In genomic region chr19:42172261-42172660, GRCh38 we compare ENCODE assay signal across 25 cellular contexts. TPM values are rescaled to one million over a fixed set of nuclear protein-coding genes. Genes with fewer than 3 reads are reported as not detected.
"Had no signal": no experiment of that assay in that cellular context is flagged by ENCODE, and none has a peak within 500 bp of the region (broad histone marks: within the 10 kb centered on the region; RNA-seq: fewer than 3 reads in every experiment).

No MANE protein-coding gene starts in this region.

- H3K36me3 ChIP-seq: adrenal gland, ascending aorta, left lung, spleen, uterus had no signal

- H3K4me3 ChIP-seq: adrenal gland, ascending aorta, left lung, lung, spleen, testis, uterus had no signal

- H3K27ac ChIP-seq: adrenal gland, ascending aorta, foreskin keratinocyte, left lung, spleen, testis, uterus had no signal

- ATAC-seq: activated CD8-positive, alpha-beta T cell treated with anti-CD3 and anti-CD28 coated beads for 36 hours; activated T-helper 17 cell treated with anti-CD3 and anti-CD28 coated beads, Interleukin-2, amount 50 U/mL, for 72 hours; foreskin keratinocyte; left lung; naive thymus-derived CD8-positive, alpha-beta T cell had no signal

- H3K9me3 Mint-ChIP-seq: activated CD4-positive, alpha-beta T cell treated with anti-CD3 and anti-CD28 coated beads, Interleukin-2, amount 10 ng/mL, durations not matched to agents 7 days and 5 days; activated CD8-positive, alpha-beta T cell treated with anti-CD3 and anti-CD28 coated beads for 36 hours; activated T-helper 17 cell treated with anti-CD3 and anti-CD28 coated beads, Interleukin-2, amount 50 U/mL, for 72 hours; central memory CD8-positive, alpha-beta T cell; naive thymus-derived CD8-positive, alpha-beta T cell had no signal

- H3K4me3 Mint-ChIP-seq: activated CD4-positive, alpha-beta T cell treated with anti-CD3 and anti-CD28 coated beads, Interleukin-2, amount 10 ng/mL, durations not matched to agents 7 days and 5 days; activated CD8-positive, alpha-beta T cell treated with anti-CD3 and anti-CD28 coated beads for 36 hours; activated naive CD8-positive, alpha-beta T cell; activated T-helper 17 cell treated with anti-CD3 and anti-CD28 coated beads, Interleukin-2, amount 50 U/mL, for 72 hours; central memory CD8-positive, alpha-beta T cell; immature natural killer cell; naive thymus-derived CD8-positive, alpha-beta T cell had no signal

- DNase-seq: activated CD4-positive, alpha-beta T cell treated with anti-CD3 and anti-CD28 coated beads, Interleukin-2, amount 10 ng/mL, durations not matched to agents 7 days and 5 days; activated CD4-positive, CD25-positive, alpha-beta regulatory T cell treated with anti-CD3 and anti-CD28 coated beads, Interleukin-2, amount 50 U/mL, for 72 hours; activated CD8-positive, alpha-beta T cell treated with anti-CD3 and anti-CD28 coated beads for 36 hours; activated naive CD4-positive, alpha-beta T cell; activated T-cell treated with anti-CD3 and anti-CD28 coated beads, Interleukin-2, amount 50 U/mL, for 1 hour; adrenal gland; effector memory CD4-positive, alpha-beta T cell; foreskin keratinocyte; immature natural killer cell; left lung; naive thymus-derived CD8-positive, alpha-beta T cell; retina; spleen; stimulated activated CD4-positive, alpha-beta T cell treated with anti-CD3 and anti-CD28 coated beads, Interleukin-4, amount 100 ng/mL, for 1 hour; stimulated activated naive CD4-positive, alpha-beta T cell; testis; trophoblast cell; uterus had no signal

- H3K27ac Mint-ChIP-seq: activated CD4-positive, alpha-beta T cell treated with anti-CD3 and anti-CD28 coated beads, Interleukin-2, amount 10 ng/mL, durations not matched to agents 7 days and 5 days; activated CD8-positive, alpha-beta T cell treated with anti-CD3 and anti-CD28 coated beads for 36 hours; activated naive CD8-positive, alpha-beta T cell; activated T-helper 17 cell treated with anti-CD3 and anti-CD28 coated beads, Interleukin-2, amount 50 U/mL, for 72 hours; immature natural killer cell; naive thymus-derived CD8-positive, alpha-beta T cell; progenitor cell of endocrine pancreas had no signal

- H3K4me1 ChIP-seq: foreskin keratinocyte, uterus had no signal

- H3K27me3 ChIP-seq: testis, uterus had no signal

- H3K9me3 ChIP-seq: adrenal gland, ascending aorta, left lung, spleen, testis, uterus had no signal

- H3K27me3 Mint-ChIP-seq: central memory CD8-positive, alpha-beta T cell had no signal

- H3K36me3 Mint-ChIP-seq: activated naive CD8-positive, alpha-beta T cell; naive thymus-derived CD8-positive, alpha-beta T cell had no signal

- FAIRE-seq: colon had no signal

RNA-seq across cellular contexts. Expression of gene POU2F2, which starts 40.0 kb away (rescaled TPM):
- total RNA-seq: ascending aorta had no signal
